Comparison of ENCODE assay signal across 1 cellular context in the genomic region with DNA sequence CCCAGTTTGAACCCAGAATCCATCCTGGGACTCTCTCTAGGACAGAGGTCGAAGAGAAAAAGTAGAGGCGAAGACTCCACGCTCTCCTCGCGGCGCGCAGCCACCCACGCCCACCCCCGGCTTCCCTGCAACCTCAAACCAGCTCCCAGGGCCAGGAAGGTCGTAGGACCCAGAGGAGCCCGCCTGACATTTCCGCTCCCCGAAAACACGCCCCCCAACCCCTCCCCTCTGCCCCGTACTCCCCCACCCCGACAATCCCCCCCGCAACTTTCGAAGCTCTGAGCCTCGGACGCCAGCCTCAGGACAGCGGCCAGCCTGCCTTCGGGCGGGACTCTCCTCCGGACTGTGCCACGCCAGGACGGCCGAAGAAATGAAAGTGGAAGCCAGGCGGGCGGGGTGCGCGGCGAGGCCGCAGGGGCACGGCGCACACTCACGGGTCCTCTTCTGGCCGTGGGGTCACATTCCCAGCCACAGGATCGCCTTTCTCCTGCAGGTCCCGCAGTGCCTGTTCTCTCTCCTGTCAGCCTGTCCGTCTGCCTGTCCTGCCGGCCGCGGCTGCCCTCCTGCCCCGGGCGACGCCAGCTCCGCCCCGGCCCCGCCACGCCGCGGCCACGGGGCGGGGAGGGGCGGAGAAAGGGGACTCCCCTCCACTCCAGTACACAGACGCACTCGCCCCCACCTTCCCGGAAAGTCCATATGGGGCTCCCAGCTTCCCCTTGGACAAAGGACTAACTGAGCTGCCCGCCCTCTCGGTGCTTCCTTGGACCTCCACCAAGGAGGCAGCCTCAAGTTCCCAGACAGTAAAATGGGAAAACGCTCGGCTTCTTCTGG.
TF ChIP-seq lines count a peak whose summit lies in the region.

A gene (minus strand): TSS at position 535 of the 831 bp plus-strand sequence. CDS start 3,490 bp downstream, outside the sequence.

TF ChIP-seq in HepG2, 621 proteins besides CTCF, POLR2A, EP300 and RAD21 (continued from another document and continues in another):
- no peak for TF ChIP-seq ZNF607 (CRISPR knock-in tag; IDR thresholded peaks at IDR 0.05; ENCODE audit: borderline replicate concordance)
- no peak for TF ChIP-seq SMC3 (IDR thresholded peaks at IDR 0.05; ENCODE audit: low read length)
- 0 out of 2 replicates have a peak, but pooled peaks have one; percentile 4 for TF ChIP-seq ZNF749 (CRISPR knock-in tag; IDR thresholded peaks at IDR 0.05; ENCODE audit: borderline replicate concordance)
- TF ChIP-seq ZBTB21 (CRISPR knock-in tag; IDR thresholded peaks at IDR 0.05), result no peak
- TF ChIP-seq, protein P1, sequence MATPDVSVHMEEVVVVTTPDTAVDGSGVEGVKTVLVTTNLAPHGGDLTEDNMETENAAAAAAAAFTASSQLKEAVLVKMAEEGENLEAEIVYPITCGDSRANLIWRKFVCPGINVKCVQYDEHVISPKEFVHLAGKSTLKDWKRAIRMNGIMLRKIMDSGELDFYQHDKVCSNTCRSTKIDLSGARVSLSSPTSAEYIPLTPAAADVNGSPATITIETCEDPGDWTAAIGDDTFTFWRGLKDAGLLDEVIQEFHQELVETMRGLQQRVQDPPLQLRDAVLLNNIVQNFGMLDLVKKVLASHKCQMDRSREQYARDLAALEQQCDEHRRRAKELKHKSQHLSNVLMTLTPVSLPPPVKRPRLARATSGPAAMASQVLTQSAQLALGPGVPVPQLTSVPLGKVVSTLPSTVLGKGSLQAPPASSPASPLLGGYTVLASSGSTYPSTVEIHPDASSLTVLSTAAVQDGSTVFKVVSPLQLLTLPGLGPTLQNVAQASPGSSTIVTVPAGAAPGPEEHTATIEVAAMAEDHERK (CRISPR knock-in tag; IDR thresholded peaks at IDR 0.05; ENCODE audit: low read depth), result no peak
- no peak for TF ChIP-seq ZMYM2 (CRISPR knock-in tag; IDR thresholded peaks at IDR 0.05)
- TF ChIP-seq MYC (CRISPR knock-in tag; IDR thresholded peaks at IDR 0.05; ENCODE audit: borderline replicate concordance), result 0 out of 2 replicates have a peak, but pooled peaks have one; percentile 16
- TF ChIP-seq TBL1XR1 (IDR thresholded peaks at IDR 0.05; ENCODE audit: borderline replicate concordance, low read length, partially characterized antibody), result no peak
- TF ChIP-seq AHR (CRISPR knock-in tag; IDR thresholded peaks at IDR 0.05), result no peak
- TF ChIP-seq, protein P2, sequence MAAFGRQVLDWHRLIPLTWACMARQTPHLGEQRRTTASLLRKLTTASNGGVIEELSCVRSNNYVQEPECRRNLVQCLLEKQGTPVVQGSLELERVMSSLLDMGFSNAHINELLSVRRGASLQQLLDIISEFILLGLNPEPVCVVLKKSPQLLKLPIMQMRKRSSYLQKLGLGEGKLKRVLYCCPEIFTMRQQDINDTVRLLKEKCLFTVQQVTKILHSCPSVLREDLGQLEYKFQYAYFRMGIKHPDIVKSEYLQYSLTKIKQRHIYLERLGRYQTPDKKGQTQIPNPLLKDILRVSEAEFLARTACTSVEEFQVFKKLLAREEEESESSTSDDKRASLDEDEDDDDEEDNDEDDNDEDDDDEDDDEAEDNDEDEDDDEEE (CRISPR knock-in tag; IDR thresholded peaks at IDR 0.05), result no peak
- TF ChIP-seq, protein P3, sequence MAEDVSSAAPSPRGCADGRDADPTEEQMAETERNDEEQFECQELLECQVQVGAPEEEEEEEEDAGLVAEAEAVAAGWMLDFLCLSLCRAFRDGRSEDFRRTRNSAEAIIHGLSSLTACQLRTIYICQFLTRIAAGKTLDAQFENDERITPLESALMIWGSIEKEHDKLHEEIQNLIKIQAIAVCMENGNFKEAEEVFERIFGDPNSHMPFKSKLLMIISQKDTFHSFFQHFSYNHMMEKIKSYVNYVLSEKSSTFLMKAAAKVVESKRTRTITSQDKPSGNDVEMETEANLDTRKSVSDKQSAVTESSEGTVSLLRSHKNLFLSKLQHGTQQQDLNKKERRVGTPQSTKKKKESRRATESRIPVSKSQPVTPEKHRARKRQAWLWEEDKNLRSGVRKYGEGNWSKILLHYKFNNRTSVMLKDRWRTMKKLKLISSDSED (CRISPR knock-in tag; IDR thresholded peaks at IDR 0.05), result no peak
- no peak for TF ChIP-seq NFKBIZ (CRISPR knock-in tag; IDR thresholded peaks at IDR 0.05)
- TF ChIP-seq ZNF629 (CRISPR knock-in tag; conservative IDR thresholded peaks at IDR 0.05), result peak; percentile 80
- TF ChIP-seq, protein P4, sequence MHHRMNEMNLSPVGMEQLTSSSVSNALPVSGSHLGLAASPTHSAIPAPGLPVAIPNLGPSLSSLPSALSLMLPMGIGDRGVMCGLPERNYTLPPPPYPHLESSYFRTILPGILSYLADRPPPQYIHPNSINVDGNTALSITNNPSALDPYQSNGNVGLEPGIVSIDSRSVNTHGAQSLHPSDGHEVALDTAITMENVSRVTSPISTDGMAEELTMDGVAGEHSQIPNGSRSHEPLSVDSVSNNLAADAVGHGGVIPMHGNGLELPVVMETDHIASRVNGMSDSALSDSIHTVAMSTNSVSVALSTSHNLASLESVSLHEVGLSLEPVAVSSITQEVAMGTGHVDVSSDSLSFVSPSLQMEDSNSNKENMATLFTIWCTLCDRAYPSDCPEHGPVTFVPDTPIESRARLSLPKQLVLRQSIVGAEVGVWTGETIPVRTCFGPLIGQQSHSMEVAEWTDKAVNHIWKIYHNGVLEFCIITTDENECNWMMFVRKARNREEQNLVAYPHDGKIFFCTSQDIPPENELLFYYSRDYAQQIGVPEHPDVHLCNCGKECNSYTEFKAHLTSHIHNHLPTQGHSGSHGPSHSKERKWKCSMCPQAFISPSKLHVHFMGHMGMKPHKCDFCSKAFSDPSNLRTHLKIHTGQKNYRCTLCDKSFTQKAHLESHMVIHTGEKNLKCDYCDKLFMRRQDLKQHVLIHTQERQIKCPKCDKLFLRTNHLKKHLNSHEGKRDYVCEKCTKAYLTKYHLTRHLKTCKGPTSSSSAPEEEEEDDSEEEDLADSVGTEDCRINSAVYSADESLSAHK (CRISPR knock-in tag; IDR thresholded peaks at IDR 0.05; ENCODE audit: borderline replicate concordance), result no peak
- TF ChIP-seq ZNF337 (CRISPR knock-in tag; IDR thresholded peaks at IDR 0.05; ENCODE audit: borderline replicate concordance, low read depth), result no peak
- TF ChIP-seq HDAC1 (CRISPR knock-in tag; IDR thresholded peaks at IDR 0.05), result no peak
- no peak for TF ChIP-seq RFX3 (CRISPR knock-in tag; IDR thresholded peaks at IDR 0.05)
- peak; percentile 33 for TF ChIP-seq HNRNPK (IDR thresholded peaks at IDR 0.05; ENCODE audit: low read depth, low read length, poor library complexity, severe bottlenecking)
- TF ChIP-seq ZNF34 (CRISPR knock-in tag; IDR thresholded peaks at IDR 0.05; ENCODE audit: borderline replicate concordance), result no peak
- TF ChIP-seq, protein P5, sequence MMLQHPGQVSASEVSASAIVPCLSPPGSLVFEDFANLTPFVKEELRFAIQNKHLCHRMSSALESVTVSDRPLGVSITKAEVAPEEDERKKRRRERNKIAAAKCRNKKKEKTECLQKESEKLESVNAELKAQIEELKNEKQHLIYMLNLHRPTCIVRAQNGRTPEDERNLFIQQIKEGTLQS (CRISPR knock-in tag; IDR thresholded peaks at IDR 0.05), result no peak
- peak; percentile 58; the same call in 1 of the 2 replicates for TF ChIP-seq ZNF547 (CRISPR knock-in tag; IDR thresholded peaks at IDR 0.05)
- no peak for TF ChIP-seq ZNF263 (CRISPR knock-in tag; IDR thresholded peaks at IDR 0.05)
- TF ChIP-seq SKI (IDR thresholded peaks at IDR 0.05; ENCODE audit: partially characterized antibody), result no peak
- TF ChIP-seq ZNF777 (CRISPR knock-in tag; IDR thresholded peaks at IDR 0.05), result peak; percentile 55
- 0 out of 2 replicates have a peak, but pooled peaks have one; percentile 31 for TF ChIP-seq ZC3H13 (CRISPR knock-in tag; IDR thresholded peaks at IDR 0.05)
- no peak for TF ChIP-seq TBX3 (IDR thresholded peaks at IDR 0.05; ENCODE audit: borderline replicate concordance)
- peak; percentile 75; the same call in 1 of the 2 replicates for TF ChIP-seq ZNF790 (CRISPR knock-in tag; IDR thresholded peaks at IDR 0.05; ENCODE audit: borderline replicate concordance)
- no peak for TF ChIP-seq MBNL3 (CRISPR knock-in tag; conservative IDR thresholded peaks at IDR 0.05)
- no peak for TF ChIP-seq ZNF382 (CRISPR knock-in tag; IDR thresholded peaks at IDR 0.05; ENCODE audit: borderline replicate concordance)
- TF ChIP-seq, protein P6, sequence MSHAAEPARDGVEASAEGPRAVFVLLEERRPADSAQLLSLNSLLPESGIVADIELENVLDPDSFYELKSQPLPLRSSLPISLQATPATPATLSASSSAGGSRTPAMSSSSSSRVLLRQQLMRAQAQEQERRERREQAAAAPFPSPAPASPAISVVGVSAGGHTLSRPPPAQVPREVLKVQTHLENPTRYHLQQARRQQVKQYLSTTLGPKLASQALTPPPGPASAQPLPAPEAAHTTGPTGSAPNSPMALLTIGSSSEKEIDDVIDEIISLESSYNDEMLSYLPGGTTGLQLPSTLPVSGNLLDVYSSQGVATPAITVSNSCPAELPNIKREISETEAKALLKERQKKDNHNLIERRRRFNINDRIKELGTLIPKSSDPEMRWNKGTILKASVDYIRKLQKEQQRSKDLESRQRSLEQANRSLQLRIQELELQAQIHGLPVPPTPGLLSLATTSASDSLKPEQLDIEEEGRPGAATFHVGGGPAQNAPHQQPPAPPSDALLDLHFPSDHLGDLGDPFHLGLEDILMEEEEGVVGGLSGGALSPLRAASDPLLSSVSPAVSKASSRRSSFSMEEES (CRISPR knock-in tag; IDR thresholded peaks at IDR 0.05), result no peak
- no peak for TF ChIP-seq MTF1 (CRISPR knock-in tag; IDR thresholded peaks at IDR 0.05)
- no peak for TF ChIP-seq STAT5B (CRISPR knock-in tag; IDR thresholded peaks at IDR 0.05)
- no peak for TF ChIP-seq DNMT3B (CRISPR knock-in tag; conservative IDR thresholded peaks at IDR 0.05)
- TF ChIP-seq SPEN (CRISPR knock-in tag; IDR thresholded peaks at IDR 0.05; ENCODE audit: low read depth), result no peak
- no peak for TF ChIP-seq JUND (CRISPR knock-in tag; IDR thresholded peaks at IDR 0.05)
- TF ChIP-seq YEATS4 (CRISPR knock-in tag; IDR thresholded peaks at IDR 0.05; ENCODE audit: borderline replicate concordance), result no peak
- TF ChIP-seq ARNT2 (CRISPR knock-in tag; IDR thresholded peaks at IDR 0.05; ENCODE audit: low read depth), result peak; percentile 62; the same call in 1 of the 2 replicates
- no peak for TF ChIP-seq GTF3A (CRISPR knock-in tag; conservative IDR thresholded peaks at IDR 0.05)
- no peak for TF ChIP-seq ZKSCAN1 (IDR thresholded peaks at IDR 0.05; ENCODE audit: low read length)
- no peak for TF ChIP-seq ZFP37 (CRISPR knock-in tag; IDR thresholded peaks at IDR 0.05; ENCODE audit: borderline replicate concordance)
- TF ChIP-seq SRF (IDR thresholded peaks at IDR 0.05; ENCODE audit: low read depth, low read length), result peak; percentile 94
- TF ChIP-seq JDP2 (CRISPR knock-in tag; IDR thresholded peaks at IDR 0.05; ENCODE audit: borderline replicate concordance), result no peak
- TF ChIP-seq, protein P7, sequence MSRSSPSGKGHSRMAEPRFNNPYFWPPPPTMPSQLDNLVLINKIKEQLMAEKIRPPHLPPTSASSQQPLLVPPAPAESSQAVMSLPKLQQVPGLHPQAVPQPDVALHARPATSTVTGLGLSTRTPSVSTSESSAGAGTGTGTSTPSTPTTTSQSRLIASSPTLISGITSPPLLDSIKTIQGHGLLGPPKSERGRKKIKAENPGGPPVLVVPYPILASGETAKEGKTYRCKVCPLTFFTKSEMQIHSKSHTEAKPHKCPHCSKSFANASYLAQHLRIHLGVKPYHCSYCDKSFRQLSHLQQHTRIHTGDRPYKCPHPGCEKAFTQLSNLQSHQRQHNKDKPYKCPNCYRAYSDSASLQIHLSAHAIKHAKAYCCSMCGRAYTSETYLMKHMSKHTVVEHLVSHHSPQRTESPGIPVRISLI (CRISPR knock-in tag; IDR thresholded peaks at IDR 0.05; ENCODE audit: borderline replicate concordance), result no peak
- no peak for TF ChIP-seq ZZZ3 (CRISPR knock-in tag; IDR thresholded peaks at IDR 0.05; ENCODE audit: borderline replicate concordance)
- TF ChIP-seq, protein P8, sequence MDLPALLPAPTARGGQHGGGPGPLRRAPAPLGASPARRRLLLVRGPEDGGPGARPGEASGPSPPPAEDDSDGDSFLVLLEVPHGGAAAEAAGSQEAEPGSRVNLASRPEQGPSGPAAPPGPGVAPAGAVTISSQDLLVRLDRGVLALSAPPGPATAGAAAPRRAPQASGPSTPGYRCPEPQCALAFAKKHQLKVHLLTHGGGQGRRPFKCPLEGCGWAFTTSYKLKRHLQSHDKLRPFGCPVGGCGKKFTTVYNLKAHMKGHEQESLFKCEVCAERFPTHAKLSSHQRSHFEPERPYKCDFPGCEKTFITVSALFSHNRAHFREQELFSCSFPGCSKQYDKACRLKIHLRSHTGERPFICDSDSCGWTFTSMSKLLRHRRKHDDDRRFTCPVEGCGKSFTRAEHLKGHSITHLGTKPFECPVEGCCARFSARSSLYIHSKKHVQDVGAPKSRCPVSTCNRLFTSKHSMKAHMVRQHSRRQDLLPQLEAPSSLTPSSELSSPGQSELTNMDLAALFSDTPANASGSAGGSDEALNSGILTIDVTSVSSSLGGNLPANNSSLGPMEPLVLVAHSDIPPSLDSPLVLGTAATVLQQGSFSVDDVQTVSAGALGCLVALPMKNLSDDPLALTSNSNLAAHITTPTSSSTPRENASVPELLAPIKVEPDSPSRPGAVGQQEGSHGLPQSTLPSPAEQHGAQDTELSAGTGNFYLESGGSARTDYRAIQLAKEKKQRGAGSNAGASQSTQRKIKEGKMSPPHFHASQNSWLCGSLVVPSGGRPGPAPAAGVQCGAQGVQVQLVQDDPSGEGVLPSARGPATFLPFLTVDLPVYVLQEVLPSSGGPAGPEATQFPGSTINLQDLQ (CRISPR knock-in tag; IDR thresholded peaks at IDR 0.05), result no peak
- TF ChIP-seq ZNF570 (CRISPR knock-in tag; IDR thresholded peaks at IDR 0.05; ENCODE audit: borderline replicate concordance), result 0 out of 2 replicates have a peak, but pooled peaks have one; percentile 37
- no peak for TF ChIP-seq ONECUT2 (CRISPR knock-in tag; IDR thresholded peaks at IDR 0.05)
- no peak for TF ChIP-seq ZNF839 (CRISPR knock-in tag; IDR thresholded peaks at IDR 0.05; ENCODE audit: borderline replicate concordance)
- TF ChIP-seq STAG1 (CRISPR knock-in tag; IDR thresholded peaks at IDR 0.05), result no peak
- TF ChIP-seq, protein P9, sequence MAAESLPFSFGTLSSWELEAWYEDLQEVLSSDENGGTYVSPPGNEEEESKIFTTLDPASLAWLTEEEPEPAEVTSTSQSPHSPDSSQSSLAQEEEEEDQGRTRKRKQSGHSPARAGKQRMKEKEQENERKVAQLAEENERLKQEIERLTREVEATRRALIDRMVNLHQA (CRISPR knock-in tag; IDR thresholded peaks at IDR 0.05), result no peak
- TF ChIP-seq ZMYM3 (CRISPR knock-in tag; IDR thresholded peaks at IDR 0.05), result peak; percentile 17; the same call in 1 of the 2 replicates
- TF ChIP-seq PCBP2 (optimal IDR thresholded peaks at IDR 0.05; ENCODE audit: low read depth, low read length, poor library complexity, severe bottlenecking), result no peak
- 0 out of 2 replicates have a peak, but pooled peaks have one; percentile 16 for TF ChIP-seq SP5 (CRISPR knock-in tag; IDR thresholded peaks at IDR 0.05; ENCODE audit: borderline replicate concordance, low read depth)
- TF ChIP-seq ISX (CRISPR knock-in tag; conservative IDR thresholded peaks at IDR 0.05), result no peak
